In the genomic region with DNA sequence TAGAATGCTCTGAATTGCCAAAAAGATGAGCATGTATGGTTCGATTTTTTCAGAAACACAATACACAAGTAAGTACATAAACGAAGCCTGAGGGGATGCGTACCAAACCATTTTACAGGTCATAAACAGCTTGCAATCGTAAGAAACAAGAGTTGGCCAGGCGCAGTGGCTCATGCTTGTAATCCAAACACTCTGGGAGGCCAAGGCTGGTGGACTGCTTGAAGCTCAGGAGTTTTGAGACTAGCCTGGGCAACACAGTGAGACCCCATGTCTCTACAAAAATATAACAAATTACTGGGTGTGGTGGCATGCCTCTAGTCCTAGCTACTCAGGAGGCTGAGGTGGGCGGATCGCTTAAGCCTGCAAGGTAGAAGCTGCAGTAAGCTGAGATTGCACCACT, we compare ENCODE assay signal across 20 cellular contexts. TPM values are rescaled to one million over a fixed set of nuclear protein-coding genes. Genes with fewer than 3 reads are reported as not detected.
A peak's percentile ranks its signal among the peaks of the same experiment; 100 is the strongest.
DNase-seq lines count a peak whose midpoint lies in the region; ATAC-seq, FAIRE-seq and TF ChIP-seq lines count a peak whose summit lies in the region.
"Had no signal": no experiment of that assay in that cellular context is flagged by ENCODE, and none has a peak within 500 bp of the region (broad histone marks: within the 10 kb centered on the region; RNA-seq: fewer than 3 reads in every experiment).

No MANE protein-coding gene starts in this region.

- no peak for ATAC-seq in CD4-positive, CD25-positive, alpha-beta regulatory T cell (ENCODE audit: low read depth in 2 of 2)
- no peak for ATAC-seq in GM12878
- no peak for ATAC-seq in natural killer cell treated with Interleukin-12 subunit alpha and Interleukin-12 subunit beta and Interleukin-15 and Interleukin-18, amount 100 ng/mL, for 72 hours
- ATAC-seq: left colon had no signal

- in situ Hi-C loops in GM12878 (cut with MboI), result no loop called here

- H3K27me3 ChIP-seq in CD4-positive, CD25-positive, alpha-beta regulatory T cell (ENCODE audit: control insufficient read depth, insufficient read depth, low read length), result no peaks in the 10 kb centered on the region
- H3K27me3 ChIP-seq in GM12878 (replicated peaks in 1 of 2; ENCODE audit: control insufficient read depth in 2 of 2, insufficient read depth in 2 of 2, low read length in 1 of 2), result no peaks in the 10 kb centered on the region
- H3K27me3 ChIP-seq: SJSA1 had no signal

- CTCF ChIA-PET in GM12878 (lab: Yijun Ruan, JAX), result interaction anchor here (0.6 to 9.3 kb wide), 2 partner anchors 19 to 104 kb away, joined by 3 to 87 read pairs; no protein-coding TSS in a partner anchor

- H3K36me3 Mint-ChIP-seq in CD4-positive, CD25-positive, alpha-beta regulatory T cell, result peaks cover 69% of the 10 kb centered on the region
- peaks cover 66% of the 10 kb centered on the region for H3K36me3 Mint-ChIP-seq in HFFc6 (ENCODE audit: low read depth)
- H3K36me3 Mint-ChIP-seq in natural killer cell treated with Interleukin-12 subunit alpha and Interleukin-12 subunit beta and Interleukin-15 and Interleukin-18, amount 100 ng/mL, for 72 hours, result peaks cover 68% of the 10 kb centered on the region

- intact Hi-C loops in GM12878 (cut with micrococcal nuclease; ENCODE audit: unreplicated experiment), result no loop called here

- no peak for TF ChIP-seq RAD21 in GM12878 (IDR thresholded peaks at IDR 0.05; ENCODE audit: insufficient read depth, low read depth, low read length)

- no peak for TF ChIP-seq CTCF in HFFc6 (IDR thresholded peaks at IDR 0.05)
- no peak for TF ChIP-seq CTCF in GM12878 (IDR thresholded peaks at IDR 0.05 in 2 of 3, conservative IDR thresholded peaks at IDR 0.05 in 1 of 3; ENCODE audit: control insufficient read depth in 2 of 3, extremely low read depth in 1 of 3, insufficient read depth in 1 of 3, low read depth in 3 of 3, low read length in 3 of 3)

- no peak overlapping the region for H3K4me2 ChIP-seq in GM12878 (ENCODE audit: control insufficient read depth, insufficient read depth)

- no TSS peak for BruUV-seq in GM12878 (replicated peaks; lab: Mats Ljungman, UMichigan)

- peak overlapping the region in 2 of 3 donors; percentile 18 to 48 for H3K27ac Mint-ChIP-seq in CD4-positive, CD25-positive, alpha-beta regulatory T cell
- H3K27ac Mint-ChIP-seq in HFFc6, result peak overlapping the region; percentile 16; the same call in 1 of the 2 replicates
- H3K27ac Mint-ChIP-seq in natural killer cell treated with Interleukin-12 subunit alpha and Interleukin-12 subunit beta and Interleukin-15 and Interleukin-18, amount 100 ng/mL, for 72 hours, result peak overlapping the region; percentile 65 to 66
- H3K27ac Mint-ChIP-seq: activated T-helper 2 cell treated with anti-CD3 and anti-CD28 coated beads, Interferon-gamma antibody, Interleukin-2, Interleukin-4, amounts not matched to agents 10 μg/mL and 5 μg/mL and 100 μg/mL, durations not matched to agents 14 hours and 24 hours and 36 hours had no signal

- no peaks in the 10 kb centered on the region for H3K9me3 Mint-ChIP-seq in CD4-positive, CD25-positive, alpha-beta regulatory T cell
- no peaks in the 10 kb centered on the region for H3K9me3 Mint-ChIP-seq in HFFc6
- H3K9me3 Mint-ChIP-seq in natural killer cell treated with Interleukin-12 subunit alpha and Interleukin-12 subunit beta and Interleukin-15 and Interleukin-18, amount 100 ng/mL, for 72 hours, result no peaks in the 10 kb centered on the region
- H3K9me3 Mint-ChIP-seq: activated T-helper 2 cell treated with anti-CD3 and anti-CD28 coated beads, Interferon-gamma antibody, Interleukin-2, Interleukin-4, amounts not matched to agents 10 μg/mL and 5 μg/mL and 100 μg/mL, durations not matched to agents 14 hours and 24 hours and 36 hours; brain had no signal

- WGBS in GM12878 (ENCODE audit: insufficient coverage, insufficient replicate concordance, low lambda C conversion rate, missing lambda C conversion rate), result 100% methylated on average over 7 of the region's 7 CpGs

- TF ChIP-seq POLR2A in GM12878 (IDR thresholded peaks at IDR 0.05; ENCODE audit: low read depth, low read length), result no peak

- no peak overlapping the region for H3K27ac ChIP-seq in CD4-positive, CD25-positive, alpha-beta regulatory T cell (ENCODE audit: insufficient read depth, low read length, poor library complexity, severe bottlenecking)
- no peak overlapping the region for H3K27ac ChIP-seq in GM12878 (ENCODE audit: control insufficient read depth, insufficient read depth)
- H3K27ac ChIP-seq: SJSA1, thoracic aorta had no signal

- POLR2A ChIA-PET in GM12878 (lab: Charles Lee), result interaction anchor here (1.1 kb wide), 1 partner anchor 12 kb away, joined by 3 read pairs; no protein-coding TSS in a partner anchor

- peak overlapping the region in 2 of 4 donors; percentile 28 to 59 for H3K4me3 Mint-ChIP-seq in CD4-positive, CD25-positive, alpha-beta regulatory T cell
- H3K4me3 Mint-ChIP-seq in HFFc6, result no peak overlapping the region
- no peak overlapping the region for H3K4me3 Mint-ChIP-seq in natural killer cell treated with Interleukin-12 subunit alpha and Interleukin-12 subunit beta and Interleukin-15 and Interleukin-18, amount 100 ng/mL, for 72 hours
- H3K4me3 Mint-ChIP-seq: brain had no signal

- FAIRE-seq in GM12878 (lab: Jason Lieb, UNC), result peak; percentile 44

- H3K4me1 Mint-ChIP-seq in CD4-positive, CD25-positive, alpha-beta regulatory T cell, result peaks cover 52 to 66% (median 60%) of the 10 kb centered on the region in 4 donors
- peaks cover 74% of the 10 kb centered on the region for H3K4me1 Mint-ChIP-seq in HFFc6 (ENCODE audit: low read depth)
- H3K4me1 Mint-ChIP-seq in natural killer cell treated with Interleukin-12 subunit alpha and Interleukin-12 subunit beta and Interleukin-15 and Interleukin-18, amount 100 ng/mL, for 72 hours (ENCODE audit: low read depth in 2 of 2), result peaks cover 60 to 65% of the 10 kb centered on the region in 2 donors

- no peak for DNase-seq in CD4-positive, CD25-positive, alpha-beta regulatory T cell
- no peak for DNase-seq in HFFc6
- no peak for DNase-seq in GM12878 (ENCODE audit: low read depth, low spot score)
- DNase-seq in natural killer cell treated with Interleukin-12 subunit alpha and Interleukin-12 subunit beta and Interleukin-15 and Interleukin-18, amount 100 ng/mL, for 72 hours (ENCODE audit: low spot score), result no peak
- no peak for DNase-seq in stimulated activated CD4-positive, alpha-beta T cell treated with anti-CD3 and anti-CD28 coated beads, Interleukin-4, amount 100 ng/mL, for 24 hours
- no peak for DNase-seq in UCSD-AML1 (lab: John Stamatoyannopoulos, UW; ENCODE audit: unreplicated experiment)
- no peak for DNase-seq in SW480 (ENCODE audit: low spot score)
- DNase-seq: activated CD4-positive, alpha-beta T cell treated with anti-CD3 and anti-CD28 coated beads for 4 hours; effector CD4-positive, alpha-beta T cell; foreskin melanocyte; left colon; mesendoderm; NCI-H526; stimulated activated CD4-positive, alpha-beta T cell treated with anti-CD3 and anti-CD28 coated beads, Interleukin-4, amount 100 ng/mL, for 1 hour; stimulated activated naive CD4-positive, alpha-beta T cell treated with Interleukin-2 at 50 U/mL for 16 hours; T-helper 1 cell had no signal

- peaks cover 33% of the 10 kb centered on the region for H4K20me1 ChIP-seq in GM12878 (ENCODE audit: control insufficient read depth, insufficient read depth)

- H3K79me2 ChIP-seq in GM12878 (ENCODE audit: control insufficient read depth, insufficient read depth, low read length), result peaks cover 82% of the 10 kb centered on the region

- peaks cover 92% of the 10 kb centered on the region for H3K36me3 ChIP-seq in CD4-positive, CD25-positive, alpha-beta regulatory T cell (ENCODE audit: control insufficient read depth, insufficient read depth, low read length)
- H3K36me3 ChIP-seq in GM12878 (ENCODE audit: control insufficient read depth in 2 of 2, insufficient read depth in 2 of 2, low read length in 1 of 2), result peaks cover 14 to 64% of the 10 kb centered on the region in 2 experiments

- no peak for TF ChIP-seq EP300 in GM12878 (IDR thresholded peaks at IDR 0.05; ENCODE audit: borderline replicate concordance in 1 of 2, control insufficient read depth in 1 of 2, low read depth in 2 of 2, low read length in 2 of 2)

- no peak overlapping the region for H3K9ac ChIP-seq in GM12878 (ENCODE audit: control insufficient read depth, insufficient read depth, low read length)

- SMC1A ChIA-PET in GM12878 (lab: Charles Lee; ENCODE audit: uncharacterized antibody, unreplicated experiment), result interaction anchor here (1.4 kb wide), 1 partner anchor 12 kb away, joined by 4 read pairs; no protein-coding TSS in a partner anchor

- peaks cover 43% of the 10 kb centered on the region for H3K4me1 ChIP-seq in CD4-positive, CD25-positive, alpha-beta regulatory T cell (ENCODE audit: control insufficient read depth, insufficient read depth, low read length, poor library complexity, severe bottlenecking)
- peaks cover 6% of the 10 kb centered on the region; the same call in 1 of the 2 replicates for H3K4me1 ChIP-seq in GM12878 (ENCODE audit: control insufficient read depth, insufficient read depth, low read length)

- no peak overlapping the region for H3K4me3 ChIP-seq in CD4-positive, CD25-positive, alpha-beta regulatory T cell (ENCODE audit: low read depth, low read length)
- no peak overlapping the region for H3K4me3 ChIP-seq in GM12878
- H3K4me3 ChIP-seq: SJSA1, thoracic aorta had no signal

- no peaks in the 10 kb centered on the region for H3K9me3 ChIP-seq in CD4-positive, CD25-positive, alpha-beta regulatory T cell (ENCODE audit: control insufficient read depth in 2 of 2, low read length in 2 of 2)
- H3K9me3 ChIP-seq in GM12878 (replicated peaks; ENCODE audit: control insufficient read depth, insufficient read depth, low read length), result no peaks in the 10 kb centered on the region
- H3K9me3 ChIP-seq: SJSA1, thoracic aorta had no signal

- H2AFZ ChIP-seq in GM12878 (ENCODE audit: control insufficient read depth, low read depth, low read length), result no peak overlapping the region

- H3K27me3 Mint-ChIP-seq in CD4-positive, CD25-positive, alpha-beta regulatory T cell, result no peaks in the 10 kb centered on the region
- H3K27me3 Mint-ChIP-seq in HFFc6 (ENCODE audit: insufficient read depth), result peaks cover 9% of the 10 kb centered on the region
- H3K27me3 Mint-ChIP-seq in natural killer cell treated with Interleukin-12 subunit alpha and Interleukin-12 subunit beta and Interleukin-15 and Interleukin-18, amount 100 ng/mL, for 72 hours, result no peaks in the 10 kb centered on the region
- H3K27me3 Mint-ChIP-seq: brain had no signal

- RAD21 ChIA-PET in GM12878 (lab: Charles Lee; ENCODE audit: unreplicated experiment), result no interaction called here

RNA-seq across cellular contexts. Expression of a gene that starts 13.4 kb away (rescaled TPM):
- total RNA-seq in CD4-positive, CD25-positive, alpha-beta regulatory T cell, result 631 TPM
- 100 to 1,000 TPM; 187 to 233 (median 205) TPM for polyA plus RNA-seq in CD4-positive, CD25-positive, alpha-beta regulatory T cell
- 100 to 1,000 TPM; 116 to 151 (median 141) TPM for total RNA-seq in HFFc6 (2021; fragmentation: NEBNext Ultra II Directional; extraction: Animal tissue kit (Norgen Biotek cat#: 25700))
- 623 and 632 TPM in 2 replicates for total RNA-seq in GM12878 (2013; cell fraction: nucleolus; rRNA removed)
- total RNA-seq in GM12878 (2014; rRNA removed) (302 and 313 TPM in 2 replicates), GM12878 (2014; rRNA removed; fragmentation: Illumina TruSeq; extraction: Trizol) (286 and 317 TPM in 2 replicates), GM12878 (2021) (213 and 233 TPM in 2 replicates)
- 121 TPM for polyA plus RNA-seq in GM12878 (2011; ENCODE audit: low read depth)
- polyA plus RNA-seq in GM12878 (2011; rRNA removed) (284 and 406 TPM in 2 replicates), GM12878 (2014; fragmentation: Illumina TruSeq; extraction: Trizol) (271 and 356 TPM in 2 replicates), GM12878 (2014; fragmentation: Nextera tagmentation; extraction: Ambion mirVana) (100 to 1,000 TPM; 130 to 153 TPM), GM12878 (2014; rRNA removed) (267 and 277 TPM in 2 replicates), GM12878 (2016; fragmentation: Nextera tagmentation; extraction: Ambion mirVana) (100 to 1,000 TPM; 285 to 291 TPM)
- 144 and 166 TPM in 2 replicates for polyA plus RNA-seq in GM12878 (2011; cell fraction: cytosol; rRNA removed)
- polyA plus RNA-seq in GM12878 (2011; cell fraction: nucleus; rRNA removed), result 281 and 356 TPM in 2 replicates
- 129 and 187 TPM in 2 replicates for polyA plus RNA-seq in GM12878 (2012)
- 214 and 234 TPM in 2 replicates for polyA minus RNA-seq in GM12878 (2011; rRNA and poly(A)+ RNA removed)
- 134 and 165 TPM in 2 replicates for polyA minus RNA-seq in GM12878 (2011; cell fraction: cytosol; rRNA and poly(A)+ RNA removed)
- polyA minus RNA-seq in GM12878 (2011; cell fraction: nucleus; rRNA and poly(A)+ RNA removed), result 363 and 564 TPM in 2 replicates
- total RNA-seq in natural killer cell treated with Interleukin-12 subunit alpha and Interleukin-12 subunit beta and Interleukin-15 and Interleukin-18, amount 100 ng/mL, for 72 hours, result 100 to 1,000 TPM; 266 to 286 TPM
